In the genomic region with DNA sequence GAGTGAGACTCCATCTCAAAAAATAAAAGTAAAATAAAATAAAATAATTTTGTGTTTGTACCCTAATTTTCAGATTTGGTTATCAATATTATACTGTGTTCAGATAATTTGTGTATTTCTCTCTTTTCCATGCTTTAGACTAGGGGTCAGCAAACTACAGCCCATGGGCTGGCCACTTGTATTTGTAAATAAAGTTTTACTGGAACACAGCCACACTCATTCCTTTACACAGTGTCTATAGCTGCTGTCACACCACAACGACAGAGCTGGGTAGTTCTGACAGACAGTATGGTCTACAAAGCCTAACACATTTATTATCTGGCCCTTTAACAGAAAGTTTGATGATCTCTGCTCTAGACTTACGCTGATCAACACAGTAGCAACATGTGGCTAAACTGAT, we compare ENCODE assay signal across 28 cellular contexts. TPM values are rescaled to one million over a fixed set of nuclear protein-coding genes. Genes with fewer than 3 reads are reported as not detected.
"Had no signal": no experiment of that assay in that cellular context is flagged by ENCODE, and none has a peak within 500 bp of the region (broad histone marks: within the 10 kb centered on the region; RNA-seq: fewer than 3 reads in every experiment).

No MANE protein-coding gene starts in this region.

- H3K36me3 Mint-ChIP-seq: stimulated activated effector memory CD8-positive, alpha-beta T cell treated with anti-CD3 and anti-CD28 coated beads, Interleukin-12 subunit alpha, Interleukin-12 subunit beta, amount 100 ng/mL, for 72 hours had no signal

- ATAC-seq: stimulated activated effector memory CD8-positive, alpha-beta T cell treated with anti-CD3 and anti-CD28 coated beads, Interleukin-12 subunit alpha, Interleukin-12 subunit beta, amount 100 ng/mL, for 72 hours; stimulated activated memory B cell treated with anti-CD40 and anti-IgM and Interleukin-4, amounts not matched to agents 10 μg/mL and 1 μg/mL and 100 μg/mL, for 72 hours; stimulated activated naive B cell treated with anti-CD40 and anti-IgM and Interleukin-4, amounts not matched to agents 10 μg/mL and 1 μg/mL and 100 μg/mL, for 72 hours; stimulated activated naive CD8-positive, alpha-beta T cell treated with anti-CD3 and anti-CD28 coated beads, Interleukin-15, amount 100 ng/mL, for 72 hours; stimulated activated naive CD8-positive, alpha-beta T cell treated with anti-CD3 and anti-CD28 coated beads, Interleukin-15, Interleukin-2, amounts not matched to agents 100 U/mL and 50 U/mL, for 24 hours; upper lobe of right lung had no signal

- H3K4me1 ChIP-seq: stomach, suprapubic skin, thyroid gland, tibial artery, tibial nerve, transverse colon, upper lobe of left lung, upper lobe of right lung, uterus, vagina had no signal

- DNase-seq: stimulated activated CD4-positive, alpha-beta T cell treated with anti-CD3 and anti-CD28 coated beads, Interleukin-2, amount 100 ng/mL, for 48 hours; stimulated activated CD4-positive, alpha-beta T cell treated with anti-CD3 and anti-CD28 coated beads, Interleukin-4, amount 100 ng/mL, for 1 hour; stimulated activated CD4-positive, alpha-beta T cell treated with anti-CD3 and anti-CD28 coated beads, Interleukin-4, amount 100 ng/mL, for 24 hours; stimulated activated CD4-positive, alpha-beta T cell treated with anti-CD3 and anti-CD28 coated beads, Interleukin-4, amount 100 ng/mL, for 4 hours; stimulated activated CD8-positive, alpha-beta memory T cell treated with anti-CD3 and anti-CD28 coated beads, Interleukin-4, amount 100 ng/mL, for 48 hours; stimulated activated naive B cell treated with anti-CD40 and anti-IgM and Interleukin-4, amounts not matched to agents 10 μg/mL and 1 μg/mL and 100 μg/mL, for 72 hours; stimulated activated naive CD4-positive, alpha-beta T cell; stimulated activated naive CD4-positive, alpha-beta T cell treated with Interleukin-2 at 50 U/mL for 16 hours; stimulated activated naive CD8-positive, alpha-beta T cell treated with anti-CD3 and anti-CD28 coated beads, Interleukin-15, amount 100 ng/mL, for 72 hours; stimulated activated naive CD8-positive, alpha-beta T cell treated with anti-CD3 and anti-CD28 coated beads, Interleukin-15, Interleukin-2, amounts not matched to agents 100 U/mL and 50 U/mL, for 24 hours; stomach; substantia nigra; testis; thyroid gland; transverse colon; upper lobe of left lung; upper lobe of right lung; uterus had no signal

- H3K27ac Mint-ChIP-seq: stimulated activated effector memory CD8-positive, alpha-beta T cell treated with anti-CD3 and anti-CD28 coated beads, Interleukin-12 subunit alpha, Interleukin-12 subunit beta, amount 100 ng/mL, for 72 hours; stimulated activated memory B cell treated with anti-CD40 and anti-IgM and Interleukin-4, amounts not matched to agents 10 μg/mL and 1 μg/mL and 100 μg/mL, for 72 hours; stimulated activated naive B cell treated with anti-CD40 and anti-IgM and Interleukin-4, amounts not matched to agents 10 μg/mL and 1 μg/mL and 100 μg/mL, for 72 hours; stimulated activated naive CD8-positive, alpha-beta T cell treated with anti-CD3 and anti-CD28 coated beads, Interleukin-15, amount 100 ng/mL, for 72 hours; stimulated activated naive CD8-positive, alpha-beta T cell treated with anti-CD3 and anti-CD28 coated beads, Interleukin-15, Interleukin-2, amounts not matched to agents 100 ng/mL and 50 ng/mL, for 24 hours; type B pancreatic cell had no signal

- H3K9me3 ChIP-seq: suprapubic skin, testis, thyroid gland, uterus, vagina had no signal

- H3K4me3 ChIP-seq: stomach, suprapubic skin, testis, thoracic aorta, thyroid gland, tibial artery, tibial nerve, transverse colon, upper lobe of left lung, upper lobe of right lung, uterus, vagina had no signal

- H3K4me3 Mint-ChIP-seq: stimulated activated effector memory CD8-positive, alpha-beta T cell treated with anti-CD3 and anti-CD28 coated beads, Interleukin-12 subunit alpha, Interleukin-12 subunit beta, amount 100 ng/mL, for 72 hours; stimulated activated memory B cell treated with anti-CD40 and anti-IgM and Interleukin-4, amounts not matched to agents 10 μg/mL and 1 μg/mL and 100 μg/mL, for 72 hours; stimulated activated naive B cell treated with anti-CD40 and anti-IgM and Interleukin-4, amounts not matched to agents 10 μg/mL and 1 μg/mL and 100 μg/mL, for 72 hours; stimulated activated naive CD8-positive, alpha-beta T cell treated with anti-CD3 and anti-CD28 coated beads, Interleukin-15, amount 100 ng/mL, for 72 hours; stimulated activated naive CD8-positive, alpha-beta T cell treated with anti-CD3 and anti-CD28 coated beads, Interleukin-15, Interleukin-2, amounts not matched to agents 100 ng/mL and 50 ng/mL, for 24 hours; type B pancreatic cell had no signal

- H3K27me3 ChIP-seq: testis, thyroid gland, tibial nerve, upper lobe of left lung, uterus, vagina had no signal

- H3K27ac ChIP-seq: stomach, suprapubic skin, testis, thoracic aorta, thyroid gland, tibial artery, tibial nerve, transverse colon, upper lobe of left lung, upper lobe of right lung, uterus, vagina had no signal

- FAIRE-seq: urothelium cell line had no signal

- H3K36me3 ChIP-seq: stomach, suprapubic skin, thoracic aorta, thyroid gland, tibial artery, transverse colon, upper lobe of left lung, upper lobe of right lung, uterus, vagina had no signal

- H3K9me3 Mint-ChIP-seq: stimulated activated effector memory CD8-positive, alpha-beta T cell treated with anti-CD3 and anti-CD28 coated beads, Interleukin-12 subunit alpha, Interleukin-12 subunit beta, amount 100 ng/mL, for 72 hours had no signal

- H3K4me1 Mint-ChIP-seq: stimulated activated effector memory CD8-positive, alpha-beta T cell treated with anti-CD3 and anti-CD28 coated beads, Interleukin-12 subunit alpha, Interleukin-12 subunit beta, amount 100 ng/mL, for 72 hours; stimulated activated memory B cell treated with anti-CD40 and anti-IgM and Interleukin-4, amounts not matched to agents 10 μg/mL and 1 μg/mL and 100 μg/mL, for 72 hours; stimulated activated naive B cell treated with anti-CD40 and anti-IgM and Interleukin-4, amounts not matched to agents 10 μg/mL and 1 μg/mL and 100 μg/mL, for 72 hours; stimulated activated naive CD8-positive, alpha-beta T cell treated with anti-CD3 and anti-CD28 coated beads, Interleukin-15, amount 100 ng/mL, for 72 hours had no signal

RNA-seq across cellular contexts. Expression of gene SNORC, which starts 43.8 kb away (rescaled TPM):
- total RNA-seq: vagina had no signal
